ENCODE assay signal across 9 cellular contexts in the genomic region with DNA sequence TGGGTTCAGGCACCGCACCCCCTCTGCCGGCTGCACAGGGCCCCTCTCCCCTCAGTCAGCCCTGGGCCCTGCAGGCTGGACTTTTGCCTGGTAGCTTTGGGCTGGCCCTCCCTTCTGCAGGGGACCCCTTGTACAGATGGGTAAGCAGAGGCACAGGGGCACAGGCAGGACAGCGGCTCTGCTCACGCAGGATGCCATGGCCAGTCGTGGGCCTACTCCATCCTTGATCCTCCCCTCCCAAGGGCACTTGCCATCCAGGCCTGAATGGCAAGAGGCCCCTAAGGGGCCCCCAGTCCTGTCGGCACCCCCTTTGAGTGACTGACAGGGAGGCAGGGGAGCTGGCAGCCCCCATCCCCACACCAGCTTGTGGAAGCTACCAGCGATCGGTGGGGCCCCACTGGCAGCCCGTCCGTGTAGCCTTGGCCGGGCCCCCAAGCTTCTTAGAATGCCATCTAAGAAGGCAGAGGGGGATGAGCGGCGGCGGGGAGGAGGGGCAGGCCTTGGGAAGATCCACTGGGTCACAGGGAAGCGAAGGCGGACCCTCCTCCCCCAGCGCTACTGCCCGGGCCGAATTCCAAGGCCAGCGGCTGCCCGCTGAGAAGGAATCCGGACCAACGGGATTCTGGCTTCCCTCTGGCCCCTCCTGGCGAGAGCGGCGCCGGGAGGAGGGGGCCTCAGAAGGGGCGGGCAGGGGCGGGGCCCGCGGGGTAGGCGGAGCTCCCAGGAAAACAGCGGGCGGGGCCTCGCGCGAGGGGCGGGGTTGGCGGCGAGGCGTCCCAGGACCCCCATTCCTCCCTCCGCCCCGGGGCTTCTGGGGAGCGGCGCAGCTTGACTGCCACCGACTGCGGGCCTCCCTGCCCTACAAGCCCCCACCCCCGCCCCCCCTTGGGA. TPM values are rescaled to one million over a fixed set of nuclear protein-coding genes. Genes with fewer than 3 reads are reported as not detected.
DNase-seq lines count a peak whose midpoint lies in the region; ATAC-seq and TF ChIP-seq lines count a peak whose summit lies in the region.
"Had no signal": no experiment of that assay in that cellular context is flagged by ENCODE, and none has a peak within 500 bp of the region (broad histone marks: within the 10 kb centered on the region; RNA-seq: fewer than 3 reads in every experiment).

No MANE protein-coding gene starts in this region.

- peaks cover 16% of the 10 kb centered on the region for H3K4me1 ChIP-seq in cardiac muscle cell (ENCODE audit: low read depth)

- no peaks in the 10 kb centered on the region for H3K9me3 ChIP-seq in cardiac muscle cell (ENCODE audit: low read depth)

- no peaks in the 10 kb centered on the region for H3K4me1 Mint-ChIP-seq in activated T-helper 2 cell treated with anti-CD3 and anti-CD28 coated beads, Interferon-gamma antibody, Interleukin-2, Interleukin-4, amounts not matched to agents 10 μg/mL and 5 μg/mL and 100 μg/mL, durations not matched to agents 14 hours and 24 hours and 36 hours (ENCODE audit: low read depth)
- H3K4me1 Mint-ChIP-seq: central memory CD8-positive, alpha-beta T cell had no signal

- H3K36me3 Mint-ChIP-seq in activated T-helper 2 cell treated with anti-CD3 and anti-CD28 coated beads, Interferon-gamma antibody, Interleukin-2, Interleukin-4, amounts not matched to agents 10 μg/mL and 5 μg/mL and 100 μg/mL, durations not matched to agents 14 hours and 24 hours and 36 hours (ENCODE audit: low read depth) = peaks cover 8% of the 10 kb centered on the region

- no peaks in the 10 kb centered on the region for H3K36me3 ChIP-seq in cardiac muscle cell

- no peak overlapping the region for H3K27ac Mint-ChIP-seq in activated T-helper 2 cell treated with anti-CD3 and anti-CD28 coated beads, Interferon-gamma antibody, Interleukin-2, Interleukin-4, amounts not matched to agents 10 μg/mL and 5 μg/mL and 100 μg/mL, durations not matched to agents 14 hours and 24 hours and 36 hours

- peaks cover 13% of the 10 kb centered on the region for H3K9me3 Mint-ChIP-seq in activated T-helper 2 cell treated with anti-CD3 and anti-CD28 coated beads, Interferon-gamma antibody, Interleukin-2, Interleukin-4, amounts not matched to agents 10 μg/mL and 5 μg/mL and 100 μg/mL, durations not matched to agents 14 hours and 24 hours and 36 hours

- peak; percentile 18 for DNase-seq in AG09319 (ENCODE audit: extremely low read depth, low read depth)
- DNase-seq in T1000 (lab: John Stamatoyannopoulos, UW) = peak; percentile 21
- peak; percentile 91 to 95 for DNase-seq in cardiac muscle cell (ENCODE audit: low read depth in 1 of 2, low spot score in 1 of 2)
- no peak for DNase-seq in omental fat pad (ENCODE audit: low spot score)
- no peak for DNase-seq in activated CD4-positive, alpha-beta T cell treated with anti-CD3 and anti-CD28 coated beads, Interleukin-2, amount 50 U/mL, for 1 hour
- no peak for DNase-seq in activated T-helper 2 cell treated with anti-CD3 and anti-CD28 coated beads, Interferon-gamma antibody, Interleukin-2, Interleukin-4, amounts not matched to agents 10 μg/mL and 5 μg/mL and 100 μg/mL, durations not matched to agents 14 hours and 24 hours and 36 hours (ENCODE audit: low spot score)

- peaks cover 20% of the 10 kb centered on the region for H3K27me3 Mint-ChIP-seq in activated T-helper 2 cell treated with anti-CD3 and anti-CD28 coated beads, Interferon-gamma antibody, Interleukin-2, Interleukin-4, amounts not matched to agents 10 μg/mL and 5 μg/mL and 100 μg/mL, durations not matched to agents 14 hours and 24 hours and 36 hours (ENCODE audit: low read depth)

- peak overlapping the region; percentile 25 for H3K4me3 ChIP-seq in cardiac muscle cell

- peak; percentile 89 for ATAC-seq in omental fat pad (ENCODE audit: low FRiP score)
- ATAC-seq in GM18873 (IDR thresholded peaks at IDR 0.05; ENCODE audit: low FRiP score, unreplicated experiment) = no peak
- no peak for ATAC-seq in GM21360 (IDR thresholded peaks at IDR 0.05; ENCODE audit: unreplicated experiment)

- no peak for TF ChIP-seq CTCF in AG09319 (IDR thresholded peaks at IDR 0.05; ENCODE audit: low read depth, low read length)
- TF ChIP-seq CTCF in cardiac muscle cell (IDR thresholded peaks at IDR 0.05; ENCODE audit: low read depth, low read length) = no peak
- no peak for TF ChIP-seq CTCF in omental fat pad (IDR thresholded peaks at IDR 0.05)

- H3K27me3 ChIP-seq in cardiac muscle cell = no peaks in the 10 kb centered on the region

- no peak overlapping the region for H3K4me3 Mint-ChIP-seq in activated T-helper 2 cell treated with anti-CD3 and anti-CD28 coated beads, Interferon-gamma antibody, Interleukin-2, Interleukin-4, amounts not matched to agents 10 μg/mL and 5 μg/mL and 100 μg/mL, durations not matched to agents 14 hours and 24 hours and 36 hours (ENCODE audit: low read depth)
- H3K4me3 Mint-ChIP-seq: central memory CD8-positive, alpha-beta T cell had no signal

- H3K27ac ChIP-seq in cardiac muscle cell = peak overlapping the region; percentile 92

- intact Hi-C loops in activated T-helper 2 cell treated with anti-CD3 and anti-CD28 coated beads, Interferon-gamma antibody, Interleukin-2, Interleukin-4, amounts not matched to agents 10 μg/mL and 5 μg/mL and 100 μg/mL, durations not matched to agents 14 hours and 24 hours and 36 hours (cut with micrococcal nuclease) = no loop called here

RNA-seq across cellular contexts. Expression of a gene that starts 6.8 kb away (rescaled TPM):
- total RNA-seq in cardiac muscle cell = 49.2 and 143 TPM in 2 replicates
- 37.6 and 41.3 TPM in 2 replicates for polyA plus RNA-seq in cardiac muscle cell
- total RNA-seq in omental fat pad = 10 to 100 TPM; 27.7 to 72.5 (median 33.3) TPM
- 16.9 and 20.4 TPM in 2 replicates for total RNA-seq in activated T-helper 2 cell treated with anti-CD3 and anti-CD28 coated beads, Interferon-gamma antibody, Interleukin-2, Interleukin-4, amounts not matched to agents 10 μg/mL and 5 μg/mL and 100 μg/mL, durations not matched to agents 14 hours and 24 hours and 36 hours

Comparison
In these comparisons a context has a peak if more than half of its experiments do, and no peak if none do; other contexts are left out.
1. DNase-seq: peak in AG09319 (single experiment), T1000 (single experiment) and cardiac muscle cell (2 of 2); none in omental fat pad (single experiment), activated CD4-positive, alpha-beta T cell treated with anti-CD3 and anti-CD28 coated beads, Interleukin-2, amount 50 U/mL, for 1 hour (single experiment) and activated T-helper 2 cell treated with anti-CD3 and anti-CD28 coated beads, Interferon-gamma antibody, Interleukin-2, Interleukin-4, amounts not matched to agents 10 μg/mL and 5 μg/mL and 100 μg/mL, durations not matched to agents 14 hours and 24 hours and 36 hours (single experiment).